1 cellular context compared by ENCODE assay signal in the genomic region with DNA sequence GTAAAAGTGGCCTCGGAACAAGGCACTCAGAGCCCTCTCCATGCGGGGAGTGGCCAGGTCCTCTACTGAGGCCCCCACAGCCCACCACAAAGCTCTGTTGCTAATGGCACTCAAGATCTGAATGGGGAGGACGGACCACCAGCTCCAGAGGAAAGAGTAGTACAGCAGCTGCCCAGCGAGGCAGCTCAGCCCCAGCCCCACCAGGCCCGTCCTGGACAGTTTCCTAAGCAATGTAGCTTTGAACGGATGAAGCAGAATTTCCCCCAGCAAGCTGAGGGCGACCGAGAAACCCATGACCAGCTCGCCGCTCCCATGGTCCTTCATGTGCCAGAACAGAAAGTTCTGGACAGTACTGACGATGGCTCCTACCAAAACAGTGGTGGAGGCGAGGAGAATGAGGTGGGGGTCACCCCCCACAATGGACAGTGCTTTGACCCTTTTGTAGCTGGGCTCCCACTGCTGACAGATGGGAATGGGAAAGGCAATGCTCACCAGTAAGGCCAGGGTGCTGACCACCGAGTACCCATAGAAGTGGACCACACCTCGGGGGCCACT.
TF ChIP-seq lines count a peak whose summit lies in the region.

No MANE protein-coding gene starts in this region.

TF ChIP-seq in WTC11, 78 proteins besides CTCF, POLR2A, EP300 and RAD21 (continued from another document):
- TF ChIP-seq JAZF1 (CRISPR knock-in tag; IDR thresholded peaks at IDR 0.05) (no peak), NR3C1 (CRISPR knock-in tag; conservative IDR thresholded peaks at IDR 0.05; ENCODE audit: low read depth) (no peak), ATF3 (CRISPR knock-in tag; conservative IDR thresholded peaks at IDR 0.05) (no peak), ARID4B (CRISPR knock-in tag; IDR thresholded peaks at IDR 0.05; ENCODE audit: borderline replicate concordance) (no peak), FOXJ3 (CRISPR knock-in tag; IDR thresholded peaks at IDR 0.05; ENCODE audit: borderline replicate concordance) (no peak)
- TF ChIP-seq, protein P1, sequence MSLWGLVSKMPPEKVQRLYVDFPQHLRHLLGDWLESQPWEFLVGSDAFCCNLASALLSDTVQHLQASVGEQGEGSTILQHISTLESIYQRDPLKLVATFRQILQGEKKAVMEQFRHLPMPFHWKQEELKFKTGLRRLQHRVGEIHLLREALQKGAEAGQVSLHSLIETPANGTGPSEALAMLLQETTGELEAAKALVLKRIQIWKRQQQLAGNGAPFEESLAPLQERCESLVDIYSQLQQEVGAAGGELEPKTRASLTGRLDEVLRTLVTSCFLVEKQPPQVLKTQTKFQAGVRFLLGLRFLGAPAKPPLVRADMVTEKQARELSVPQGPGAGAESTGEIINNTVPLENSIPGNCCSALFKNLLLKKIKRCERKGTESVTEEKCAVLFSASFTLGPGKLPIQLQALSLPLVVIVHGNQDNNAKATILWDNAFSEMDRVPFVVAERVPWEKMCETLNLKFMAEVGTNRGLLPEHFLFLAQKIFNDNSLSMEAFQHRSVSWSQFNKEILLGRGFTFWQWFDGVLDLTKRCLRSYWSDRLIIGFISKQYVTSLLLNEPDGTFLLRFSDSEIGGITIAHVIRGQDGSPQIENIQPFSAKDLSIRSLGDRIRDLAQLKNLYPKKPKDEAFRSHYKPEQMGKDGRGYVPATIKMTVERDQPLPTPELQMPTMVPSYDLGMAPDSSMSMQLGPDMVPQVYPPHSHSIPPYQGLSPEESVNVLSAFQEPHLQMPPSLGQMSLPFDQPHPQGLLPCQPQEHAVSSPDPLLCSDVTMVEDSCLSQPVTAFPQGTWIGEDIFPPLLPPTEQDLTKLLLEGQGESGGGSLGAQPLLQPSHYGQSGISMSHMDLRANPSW (CRISPR knock-in tag; conservative IDR thresholded peaks at IDR 0.05; ENCODE audit: low read depth) = no peak
- TF ChIP-seq, protein P2, sequence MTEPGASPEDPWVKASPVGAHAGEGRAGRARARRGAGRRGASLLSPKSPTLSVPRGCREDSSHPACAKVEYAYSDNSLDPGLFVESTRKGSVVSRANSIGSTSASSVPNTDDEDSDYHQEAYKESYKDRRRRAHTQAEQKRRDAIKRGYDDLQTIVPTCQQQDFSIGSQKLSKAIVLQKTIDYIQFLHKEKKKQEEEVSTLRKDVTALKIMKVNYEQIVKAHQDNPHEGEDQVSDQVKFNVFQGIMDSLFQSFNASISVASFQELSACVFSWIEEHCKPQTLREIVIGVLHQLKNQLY (CRISPR knock-in tag; IDR thresholded peaks at IDR 0.05) = no peak
- TF ChIP-seq, protein P3, sequence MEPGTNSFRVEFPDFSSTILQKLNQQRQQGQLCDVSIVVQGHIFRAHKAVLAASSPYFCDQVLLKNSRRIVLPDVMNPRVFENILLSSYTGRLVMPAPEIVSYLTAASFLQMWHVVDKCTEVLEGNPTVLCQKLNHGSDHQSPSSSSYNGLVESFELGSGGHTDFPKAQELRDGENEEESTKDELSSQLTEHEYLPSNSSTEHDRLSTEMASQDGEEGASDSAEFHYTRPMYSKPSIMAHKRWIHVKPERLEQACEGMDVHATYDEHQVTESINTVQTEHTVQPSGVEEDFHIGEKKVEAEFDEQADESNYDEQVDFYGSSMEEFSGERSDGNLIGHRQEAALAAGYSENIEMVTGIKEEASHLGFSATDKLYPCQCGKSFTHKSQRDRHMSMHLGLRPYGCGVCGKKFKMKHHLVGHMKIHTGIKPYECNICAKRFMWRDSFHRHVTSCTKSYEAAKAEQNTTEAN (CRISPR knock-in tag; IDR thresholded peaks at IDR 0.05) = no peak
- TF ChIP-seq, protein P4, sequence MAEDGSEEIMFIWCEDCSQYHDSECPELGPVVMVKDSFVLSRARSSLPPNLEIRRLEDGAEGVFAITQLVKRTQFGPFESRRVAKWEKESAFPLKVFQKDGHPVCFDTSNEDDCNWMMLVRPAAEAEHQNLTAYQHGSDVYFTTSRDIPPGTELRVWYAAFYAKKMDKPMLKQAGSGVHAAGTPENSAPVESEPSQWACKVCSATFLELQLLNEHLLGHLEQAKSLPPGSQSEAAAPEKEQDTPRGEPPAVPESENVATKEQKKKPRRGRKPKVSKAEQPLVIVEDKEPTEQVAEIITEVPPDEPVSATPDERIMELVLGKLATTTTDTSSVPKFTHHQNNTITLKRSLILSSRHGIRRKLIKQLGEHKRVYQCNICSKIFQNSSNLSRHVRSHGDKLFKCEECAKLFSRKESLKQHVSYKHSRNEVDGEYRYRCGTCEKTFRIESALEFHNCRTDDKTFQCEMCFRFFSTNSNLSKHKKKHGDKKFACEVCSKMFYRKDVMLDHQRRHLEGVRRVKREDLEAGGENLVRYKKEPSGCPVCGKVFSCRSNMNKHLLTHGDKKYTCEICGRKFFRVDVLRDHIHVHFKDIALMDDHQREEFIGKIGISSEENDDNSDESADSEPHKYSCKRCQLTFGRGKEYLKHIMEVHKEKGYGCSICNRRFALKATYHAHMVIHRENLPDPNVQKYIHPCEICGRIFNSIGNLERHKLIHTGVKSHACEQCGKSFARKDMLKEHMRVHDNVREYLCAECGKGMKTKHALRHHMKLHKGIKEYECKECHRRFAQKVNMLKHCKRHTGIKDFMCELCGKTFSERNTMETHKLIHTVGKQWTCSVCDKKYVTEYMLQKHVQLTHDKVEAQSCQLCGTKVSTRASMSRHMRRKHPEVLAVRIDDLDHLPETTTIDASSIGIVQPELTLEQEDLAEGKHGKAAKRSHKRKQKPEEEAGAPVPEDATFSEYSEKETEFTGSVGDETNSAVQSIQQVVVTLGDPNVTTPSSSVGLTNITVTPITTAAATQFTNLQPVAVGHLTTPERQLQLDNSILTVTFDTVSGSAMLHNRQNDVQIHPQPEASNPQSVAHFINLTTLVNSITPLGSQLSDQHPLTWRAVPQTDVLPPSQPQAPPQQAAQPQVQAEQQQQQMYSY (CRISPR knock-in tag; IDR thresholded peaks at IDR 0.05) = no peak
TF ChIP-seq in WTC11: peak in this region for 0.
